ENCODE assay signal across 22 cellular contexts in the genomic region with DNA sequence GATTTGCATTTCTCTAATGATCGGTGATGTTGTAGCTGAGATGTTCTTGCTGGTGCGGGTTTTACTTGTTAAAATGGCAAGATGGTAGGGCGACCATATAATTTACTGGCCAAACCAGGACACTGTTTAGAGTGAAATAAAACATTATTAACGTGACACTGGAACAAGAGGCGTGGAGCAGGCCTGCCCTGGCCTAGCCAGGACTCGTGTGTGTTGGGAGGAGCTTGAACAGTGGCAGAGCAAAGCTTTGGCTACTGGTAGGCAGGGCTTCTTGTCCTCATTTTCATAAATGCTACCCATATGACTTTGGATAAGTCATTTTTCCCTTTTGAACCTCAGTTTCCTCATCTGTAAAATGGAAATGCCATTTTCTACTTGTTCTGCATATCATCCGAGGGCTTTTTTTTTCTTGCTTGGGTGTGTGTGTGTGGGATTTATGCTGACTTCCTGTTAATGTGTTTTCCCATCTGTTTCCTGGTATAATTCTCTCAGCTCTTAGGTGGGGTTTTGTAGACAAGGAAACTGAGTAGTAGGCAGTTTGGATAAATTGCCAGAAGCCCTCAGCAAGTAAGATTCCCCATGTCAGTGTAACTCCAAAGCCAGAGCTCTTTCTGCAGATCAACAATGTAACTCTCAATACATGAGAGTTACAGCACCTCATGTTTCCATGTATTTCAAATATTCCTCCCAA.
A peak's percentile ranks its signal among the peaks of the same experiment; 100 is the strongest.
DNase-seq lines count a peak whose midpoint lies in the region; ATAC-seq, FAIRE-seq and TF ChIP-seq lines count a peak whose summit lies in the region.
"Had no signal": no experiment of that assay in that cellular context is flagged by ENCODE, and none has a peak within 500 bp of the region (broad histone marks: within the 10 kb centered on the region; RNA-seq: fewer than 3 reads in every experiment).

No MANE protein-coding gene starts in this region.

- peak overlapping the region; percentile 54 for H3K27ac ChIP-seq in colonic mucosa
- no peak overlapping the region for H3K27ac ChIP-seq in endothelial cell of umbilical vein (ENCODE audit: insufficient read depth, low read depth, low read length)
- H3K27ac ChIP-seq in tibial nerve = no peak overlapping the region
- H3K27ac ChIP-seq: GM23248 had no signal

- TF ChIP-seq EP300 in tibial nerve (IDR thresholded peaks at IDR 0.05) = no peak

- intact Hi-C loops in colonic mucosa (cut with DNase I) = no loop called here
- intact Hi-C loops in endothelial cell of umbilical vein (cut with micrococcal nuclease) = no loop called here
- intact Hi-C loops in Calu3 (cut with micrococcal nuclease; ENCODE audit: unreplicated experiment) = no loop called here

- H3K9me3 ChIP-seq in colonic mucosa (no peaks in the 10 kb centered on the region), endothelial cell of umbilical vein (replicated peaks; ENCODE audit: control insufficient read depth, insufficient read depth, low read length) (no peaks in the 10 kb centered on the region), tibial nerve (no peaks in the 10 kb centered on the region)
- H3K9me3 ChIP-seq: BE2C, HAP-1 had no signal

- TF ChIP-seq POLR2A in endothelial cell of umbilical vein (IDR thresholded peaks at IDR 0.05; ENCODE audit: low read depth, low read length) (no peak), tibial nerve (IDR thresholded peaks at IDR 0.05) (no peak)

- no peaks in the 10 kb centered on the region for H4K20me1 ChIP-seq in endothelial cell of umbilical vein (replicated peaks; ENCODE audit: control insufficient read depth, extremely low read depth, insufficient read depth, low read length)

- TF ChIP-seq CTCF in colonic mucosa (IDR thresholded peaks at IDR 0.05) (no peak), endothelial cell of umbilical vein (IDR thresholded peaks at IDR 0.05; ENCODE audit: extremely low read depth in 1 of 2, insufficient read depth in 1 of 2, low read depth in 1 of 2, low read length in 2 of 2) (no peak), tibial nerve (IDR thresholded peaks at IDR 0.05) (no peak), Calu3 (IDR thresholded peaks at IDR 0.05; ENCODE audit: unreplicated experiment) (no peak)

- no peak overlapping the region for H3K4me3 Mint-ChIP-seq in Calu3 (ENCODE audit: low read depth, unreplicated experiment)
- H3K4me3 Mint-ChIP-seq: CD4-positive, CD25-positive, alpha-beta regulatory T cell; CD8-positive, alpha-beta memory T cell had no signal

- no peak overlapping the region for H3K4me2 ChIP-seq in endothelial cell of umbilical vein (ENCODE audit: insufficient read depth, low read length)

- no peak overlapping the region for H2AFZ ChIP-seq in endothelial cell of umbilical vein (ENCODE audit: low read depth, low read length)
- H2AFZ ChIP-seq: GM23248 had no signal

- H3K4me1 ChIP-seq in colonic mucosa (no peaks in the 10 kb centered on the region), endothelial cell of umbilical vein (ENCODE audit: control insufficient read depth, extremely low read depth, insufficient read depth, low read length) (no peaks in the 10 kb centered on the region), tibial nerve (no peaks in the 10 kb centered on the region)
- H3K4me1 ChIP-seq: HAP-1 had no signal

- no peaks in the 10 kb centered on the region for H3K79me2 ChIP-seq in endothelial cell of umbilical vein (ENCODE audit: control insufficient read depth, insufficient read depth, low read length)

- peaks cover 22% of the 10 kb centered on the region for H3K27me3 Mint-ChIP-seq in Calu3 (ENCODE audit: unreplicated experiment)
- H3K27me3 Mint-ChIP-seq: CD4-positive, CD25-positive, alpha-beta regulatory T cell had no signal

- 76 to 83% methylated on average over 7 of the region's 7 CpGs for WGBS in tibial nerve, 2 donors

- dilution Hi-C loops in endothelial cell of umbilical vein (cut with MboI; ENCODE audit: extremely low pct_ligation_motif_present, low sequenced_read_pairs) = no loop called here

- H3K27ac Mint-ChIP-seq in Calu3 (ENCODE audit: unreplicated experiment) = no peak overlapping the region
- H3K27ac Mint-ChIP-seq: CD4-positive, CD25-positive, alpha-beta regulatory T cell; CD8-positive, alpha-beta memory T cell had no signal

- H3K36me3 Mint-ChIP-seq in Calu3 (ENCODE audit: insufficient read depth, unreplicated experiment) = no peaks in the 10 kb centered on the region

- H3K4me3 ChIP-seq in colonic mucosa (no peak overlapping the region), endothelial cell of umbilical vein (replicated peaks in 1 of 3; ENCODE audit: insufficient read depth in 1 of 3, low read depth in 1 of 3, low read length in 3 of 3) (no peak overlapping the region), tibial nerve (no peak overlapping the region)
- H3K4me3 ChIP-seq: GM23248, HAP-1 had no signal

- FAIRE-seq in endothelial cell of umbilical vein (lab: Jason Lieb, UNC) = peak; percentile 40
- FAIRE-seq: A204.1, D721Med, G401.6, GM12891, GM18507 had no signal

- no peaks in the 10 kb centered on the region for H3K4me1 Mint-ChIP-seq in Calu3 (ENCODE audit: low read depth, unreplicated experiment)

- POLR2A ChIA-PET in endothelial cell of umbilical vein (lab: Charles Lee) = no interaction called here

- H3K9ac ChIP-seq in colonic mucosa (ENCODE audit: low read depth in 2 of 2, low read length in 2 of 2) (no peak overlapping the region), endothelial cell of umbilical vein (replicated peaks; ENCODE audit: extremely low read depth, insufficient read depth, low read length) (no peak overlapping the region)
- H3K9ac ChIP-seq: GM23248 had no signal

- H3K36me3 ChIP-seq in colonic mucosa = no peaks in the 10 kb centered on the region
- no peaks in the 10 kb centered on the region for H3K36me3 ChIP-seq in endothelial cell of umbilical vein (ENCODE audit: control insufficient read depth in 2 of 2, extremely low read depth in 1 of 2, insufficient read depth in 2 of 2, low read length in 2 of 2)
- H3K36me3 ChIP-seq in tibial nerve = no peaks in the 10 kb centered on the region
- H3K36me3 ChIP-seq: BE2C, HAP-1 had no signal

- H3K27me3 ChIP-seq in colonic mucosa (no peaks in the 10 kb centered on the region), endothelial cell of umbilical vein (ENCODE audit: control insufficient read depth in 2 of 2, insufficient read depth in 2 of 2, low read length in 2 of 2) (no peaks in the 10 kb centered on the region), tibial nerve (no peaks in the 10 kb centered on the region)
- H3K27me3 ChIP-seq: BE2C had no signal

- CTCF ChIA-PET in endothelial cell of umbilical vein (lab: Charles Lee) = interaction anchor here (0.5 to 1.8 kb wide), 6 partner anchors 8 to 212 kb away, joined by 3 to 11 read pairs (median 4); no protein-coding TSS in a partner anchor
- CTCF ChIA-PET in Calu3 (lab: Charles Lee) = no interaction called here

- DNase-seq in colonic mucosa = no peak
- DNase-seq in endothelial cell of umbilical vein (ENCODE audit: low read depth, low spot score) = peak; percentile 62
- DNase-seq in lung microvascular endothelial cell (ENCODE audit: low read depth in 2 of 2) = peak; percentile 57 to 63
- peak; percentile 37 for DNase-seq in pulmonary artery endothelial cell (ENCODE audit: low read depth, low spot score)
- no peak for DNase-seq in tibial nerve (ENCODE audit: low spot score in 2 of 2)
- no peak for DNase-seq in NK-92 treated with Interleukin-12 subunit alpha and Interleukin-12 subunit beta, amount 100 ng/mL, for 24 hours (lab: John Stamatoyannopoulos, UW)
- DNase-seq in Calu3 = no peak
- DNase-seq: ACHN; BE2C; C1 segment of cervical spinal cord; CD4-positive, CD25-positive, alpha-beta regulatory T cell; CD8-positive, alpha-beta memory T cell; COR-L47; GM23248; IMR-90 had no signal

- H3K9me1 ChIP-seq in endothelial cell of umbilical vein (replicated peaks; ENCODE audit: control insufficient read depth, extremely low read depth, insufficient read depth, low read length) = no peaks in the 10 kb centered on the region

- BruUV-seq in endothelial cell of umbilical vein (replicated peaks; lab: Mats Ljungman, UMichigan) (no TSS peak), Calu3 (replicated peaks; lab: Mats Ljungman, UMichigan) (no TSS peak)

- H3K9me3 Mint-ChIP-seq in Calu3 (ENCODE audit: low read depth, unreplicated experiment) = peaks cover 2% of the 10 kb centered on the region
- H3K9me3 Mint-ChIP-seq: CD8-positive, alpha-beta memory T cell had no signal

- no peak for ATAC-seq in GM18498 (IDR thresholded peaks at IDR 0.05; ENCODE audit: unreplicated experiment)

TF ChIP-seq in endothelial cell of umbilical vein, 7 proteins besides CTCF, POLR2A, EP300 and RAD21:
- TF ChIP-seq FOS (IDR thresholded peaks at IDR 0.05; ENCODE audit: borderline replicate concordance, insufficient read depth, low read length) (no peak), JUN (IDR thresholded peaks at IDR 0.05; ENCODE audit: borderline replicate concordance, insufficient read depth, insufficient read length, low read depth) (no peak), POLR2AphosphoS5 (IDR thresholded peaks at IDR 0.05; ENCODE audit: insufficient read depth, low read depth, low read length) (no peak), GATA2 (IDR thresholded peaks at IDR 0.05; ENCODE audit: insufficient read depth, insufficient read length, low read depth, low read length) (no peak), EZH2 (IDR thresholded peaks at IDR 0.05; ENCODE audit: borderline replicate concordance, low read depth, low read length, severe bottlenecking) (no peak), MYC (IDR thresholded peaks at IDR 0.05; ENCODE audit: low read depth, low read length) (no peak)
- TF ChIP-seq, protein P1, sequence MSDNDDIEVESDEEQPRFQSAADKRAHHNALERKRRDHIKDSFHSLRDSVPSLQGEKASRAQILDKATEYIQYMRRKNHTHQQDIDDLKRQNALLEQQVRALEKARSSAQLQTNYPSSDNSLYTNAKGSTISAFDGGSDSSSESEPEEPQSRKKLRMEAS (IDR thresholded peaks at IDR 0.05; ENCODE audit: insufficient read depth, insufficient read length) = no peak

Comparison
In these comparisons a context has a peak if more than half of its experiments do, and no peak if none do; other contexts are left out.
1. DNase-seq: peak in endothelial cell of umbilical vein (single experiment), lung microvascular endothelial cell (2 of 2) and pulmonary artery endothelial cell (single experiment); none in colonic mucosa (single experiment), tibial nerve (0 of 2), NK-92 treated with Interleukin-12 subunit alpha and Interleukin-12 subunit beta, amount 100 ng/mL, for 24 hours (single experiment) and Calu3 (single experiment).